In the genomic region with DNA sequence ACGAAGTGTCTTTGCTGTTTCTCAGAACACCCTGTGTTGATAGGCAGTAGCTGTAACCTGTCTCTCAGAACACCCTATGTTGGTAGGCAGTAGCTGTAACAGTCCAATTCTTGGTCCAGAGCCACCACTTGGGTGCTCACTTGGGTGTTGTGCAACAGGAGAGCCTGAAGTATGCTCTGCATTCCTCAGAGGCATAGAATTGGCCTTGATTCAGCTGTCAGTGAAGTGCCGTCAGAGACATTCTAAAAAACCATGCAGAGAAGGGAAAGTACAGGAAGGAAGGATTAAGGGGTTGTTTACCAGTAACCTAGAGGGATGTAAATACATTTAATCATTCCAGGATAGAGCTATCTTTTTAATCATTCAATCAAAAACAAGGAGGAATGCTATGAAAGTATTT, we compare ENCODE assay signal across 11 cellular contexts.
DNase-seq lines count a peak whose midpoint lies in the region; ATAC-seq and TF ChIP-seq lines count a peak whose summit lies in the region.
"Had no signal": no experiment of that assay in that cellular context is flagged by ENCODE, and none has a peak within 500 bp of the region (broad histone marks: within the 10 kb centered on the region; RNA-seq: fewer than 3 reads in every experiment).

No MANE protein-coding gene starts in this region.

- no peak overlapping the region for H3K4me3 ChIP-seq in left ventricle myocardium inferior
- no peak overlapping the region for H3K4me3 ChIP-seq in thyroid gland (replicated peaks in 1 of 3)
- H3K4me3 ChIP-seq in BE2C (ENCODE audit: low read depth, low read length) = no peak overlapping the region

- peak; percentile 74 for DNase-seq in HPDE6-E6E7 (ENCODE audit: extremely low spot score)
- DNase-seq in amniotic stem cell (lab: John Stamatoyannopoulos, UW) = peak; percentile 75
- DNase-seq in left ventricle myocardium inferior = peak; percentile 60
- DNase-seq in thyroid gland = peak; percentile 96
- DNase-seq in activated CD4-positive, alpha-beta T cell treated with anti-CD3 and anti-CD28 coated beads for 48 hours = no peak
- no peak for DNase-seq in stimulated activated CD4-positive, alpha-beta T cell treated with anti-CD3 and anti-CD28 coated beads, Interleukin-2, amount 100 ng/mL, for 24 hours
- DNase-seq in BE2C = no peak
- DNase-seq: activated gamma-delta T cell treated with Interleukin-2 at 50 U/mL for 16 hours, MM.1S, T-helper 2 cell had no signal

- WGBS in thyroid gland, 2 donors = 25 to 32% methylated on average over 2 of the region's 2 CpGs

- intact Hi-C loops in left ventricle myocardium inferior (cut with micrococcal nuclease) (no loop called here), thyroid gland (cut with DNase I) (no loop called here)

- H3K36me3 ChIP-seq in left ventricle myocardium inferior = no peaks in the 10 kb centered on the region
- H3K36me3 ChIP-seq in thyroid gland = no peaks in the 10 kb centered on the region
- H3K36me3 ChIP-seq in BE2C = no peaks in the 10 kb centered on the region

- TF ChIP-seq CTCF in left ventricle myocardium inferior (IDR thresholded peaks at IDR 0.05; ENCODE audit: borderline replicate concordance) (no peak), thyroid gland (IDR thresholded peaks at IDR 0.05) (no peak), BE2C (IDR thresholded peaks at IDR 0.05; ENCODE audit: low read depth, low read length) (no peak)

- H3K9me3 ChIP-seq in left ventricle myocardium inferior (replicated peaks) (no peaks in the 10 kb centered on the region), thyroid gland (no peaks in the 10 kb centered on the region), BE2C (no peaks in the 10 kb centered on the region)

- H3K27ac ChIP-seq in left ventricle myocardium inferior (replicated peaks) (peak overlapping the region; percentile 31), thyroid gland (peak overlapping the region; percentile 55 to 72 (median 58))

- TF ChIP-seq POLR2A in thyroid gland (IDR thresholded peaks at IDR 0.05) = no peak

- H3K27me3 ChIP-seq in left ventricle myocardium inferior (ENCODE audit: low read depth) (no peaks in the 10 kb centered on the region), thyroid gland (no peaks in the 10 kb centered on the region), BE2C (no peaks in the 10 kb centered on the region)

- peaks cover 16% of the 10 kb centered on the region for H3K4me1 ChIP-seq in left ventricle myocardium inferior
- peaks cover 28 to 32% of the 10 kb centered on the region in 2 donors for H3K4me1 ChIP-seq in thyroid gland
- no peaks in the 10 kb centered on the region for H3K4me1 ChIP-seq in BE2C

- no peak for ATAC-seq in HG02870 (IDR thresholded peaks at IDR 0.05; ENCODE audit: unreplicated experiment)

Comparison
In these comparisons a context has a peak if more than half of its experiments do, and no peak if none do; other contexts are left out.
1. DNase-seq: peak in HPDE6-E6E7 (single experiment), amniotic stem cell (single experiment), left ventricle myocardium inferior (single experiment) and thyroid gland (2 of 2); none in activated CD4-positive, alpha-beta T cell treated with anti-CD3 and anti-CD28 coated beads for 48 hours (single experiment), stimulated activated CD4-positive, alpha-beta T cell treated with anti-CD3 and anti-CD28 coated beads, Interleukin-2, amount 100 ng/mL, for 24 hours (0 of 2) and BE2C (single experiment).